Comparison of ENCODE assay signal across 11 cellular contexts in the genomic region with DNA sequence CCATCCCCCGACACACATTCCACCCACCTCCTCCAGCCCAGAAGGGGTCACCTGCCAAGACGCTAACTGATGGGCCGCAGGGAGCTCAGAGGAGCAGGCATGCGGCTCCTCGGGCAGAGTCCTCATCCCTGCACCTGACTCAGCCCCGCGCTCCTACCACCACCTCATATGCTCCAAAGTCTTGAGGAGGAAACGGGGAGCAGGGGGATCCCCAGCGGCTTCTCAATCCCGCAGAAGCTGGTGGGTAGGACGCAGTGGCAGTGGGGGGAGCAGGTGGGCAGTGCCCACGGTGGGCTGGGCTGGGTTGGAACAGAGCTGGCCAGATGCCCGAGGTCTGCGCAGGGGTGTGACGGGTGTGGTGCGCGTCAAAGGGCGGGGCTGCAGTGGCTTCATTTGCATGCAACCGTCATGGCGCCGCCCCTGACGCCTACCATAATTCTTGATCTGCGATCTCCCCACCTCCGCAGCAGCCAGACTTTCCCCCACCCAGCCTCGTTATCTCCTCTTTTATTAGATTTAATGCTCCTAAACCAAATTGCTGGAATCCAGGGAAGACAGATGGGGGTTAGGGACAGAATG. TPM values are rescaled to one million over a fixed set of nuclear protein-coding genes. Genes with fewer than 3 reads are reported as not detected.
DNase-seq lines count a peak whose midpoint lies in the region; ATAC-seq and TF ChIP-seq lines count a peak whose summit lies in the region.
"Had no signal": no experiment of that assay in that cellular context is flagged by ENCODE, and none has a peak within 500 bp of the region (broad histone marks: within the 10 kb centered on the region; RNA-seq: fewer than 3 reads in every experiment).

No MANE protein-coding gene starts in this region.

- H3K36me3 Mint-ChIP-seq in activated naive CD8-positive, alpha-beta T cell treated with anti-CD3 and anti-CD28 coated beads, Interleukin-2, amount 50 U/mL, for 24 hours (ENCODE audit: low read depth): no peaks in the 10 kb centered on the region

- H3K27me3 Mint-ChIP-seq in activated naive CD8-positive, alpha-beta T cell treated with anti-CD3 and anti-CD28 coated beads, Interleukin-2, amount 50 U/mL, for 24 hours: peaks cover 7% of the 10 kb centered on the region

- H3K4me1 Mint-ChIP-seq in activated naive CD8-positive, alpha-beta T cell treated with anti-CD3 and anti-CD28 coated beads, Interleukin-2, amount 50 U/mL, for 24 hours: no peaks in the 10 kb centered on the region

- H3K27ac ChIP-seq in left lung (peak overlapping the region in 1 of 2 donors; percentile 73), tibial nerve (peak overlapping the region; percentile 63 to 89 (median 82))
- H3K27ac ChIP-seq: BLaER1 had no signal

- H3K36me3 ChIP-seq in left lung: no peaks in the 10 kb centered on the region
- H3K36me3 ChIP-seq in tibial nerve: no peaks in the 10 kb centered on the region
- H3K36me3 ChIP-seq: BLaER1 had no signal

- in situ Hi-C loops in KBM-7 (cut with MboI; ENCODE audit: low pct_unique_long_range_greater_than_20kb, low sequenced_read_pairs): no loop called here

- 14 to 45% methylated on average over 23 to 25 of the region's 25 CpGs for WGBS in tibial nerve, 2 donors

- peak; percentile 15 to 16 for DNase-seq in activated CD4-positive, alpha-beta T cell treated with anti-CD3 and anti-CD28 coated beads, Interleukin-2, amount 50 U/mL, for 48 hours
- DNase-seq in activated CD4-positive, alpha-beta T cell treated with anti-CD3 and anti-CD28 coated beads, Interleukin-2, amount 50 U/mL, for 4 hours: no peak
- DNase-seq in activated naive CD8-positive, alpha-beta T cell treated with anti-CD3 and anti-CD28 coated beads, Interleukin-2, amount 50 U/mL, for 24 hours: peak; percentile 26
- peak; percentile 65 to 85 for DNase-seq in left lung
- DNase-seq in tibial nerve (ENCODE audit: low spot score in 2 of 2): no peak
- DNase-seq in 8988T: no peak
- no peak for DNase-seq in DMS 273 (lab: John Stamatoyannopoulos, UW; ENCODE audit: unreplicated experiment)
- no peak for DNase-seq in KBM-7
- DNase-seq: activated effector memory CD4-positive, alpha-beta T cell treated with anti-CD3 and anti-CD28 coated beads, Interleukin-2, amount 50 U/mL, for 16 hours; NCI-H1694 treated with DMSO at 0.1 percent for 48 hours had no signal

- TF ChIP-seq CTCF in left lung (IDR thresholded peaks at IDR 0.05) (no peak), tibial nerve (IDR thresholded peaks at IDR 0.05) (no peak)

- no peaks in the 10 kb centered on the region for H3K9me3 Mint-ChIP-seq in activated naive CD8-positive, alpha-beta T cell treated with anti-CD3 and anti-CD28 coated beads, Interleukin-2, amount 50 U/mL, for 24 hours

- H3K9me3 ChIP-seq in left lung (no peaks in the 10 kb centered on the region), tibial nerve (no peaks in the 10 kb centered on the region)
- H3K9me3 ChIP-seq: BLaER1 had no signal

- no peak overlapping the region for H3K27ac Mint-ChIP-seq in activated naive CD8-positive, alpha-beta T cell treated with anti-CD3 and anti-CD28 coated beads, Interleukin-2, amount 50 U/mL, for 24 hours

- H3K4me3 Mint-ChIP-seq in activated naive CD8-positive, alpha-beta T cell treated with anti-CD3 and anti-CD28 coated beads, Interleukin-2, amount 50 U/mL, for 24 hours: no peak overlapping the region

- intact Hi-C loops in left lung (cut with DNase I): no loop called here

- TF ChIP-seq POLR2A in tibial nerve (IDR thresholded peaks at IDR 0.05): peak in 1 of 2 donors; percentile 35

- H3K4me3 ChIP-seq in left lung (peak overlapping the region; percentile 7 to 29), tibial nerve (peak overlapping the region in 2 of 4 donors; percentile 17 to 31)
- H3K4me3 ChIP-seq: BLaER1 had no signal

- peak; percentile 37 to 48 for TF ChIP-seq EP300 in tibial nerve (IDR thresholded peaks at IDR 0.05)

- H3K27me3 ChIP-seq in left lung (peaks cover 0 to 7% of the 10 kb centered on the region in 2 donors), tibial nerve (no peaks in the 10 kb centered on the region)
- H3K27me3 ChIP-seq: BLaER1 had no signal

- H3K4me1 ChIP-seq in left lung: peaks cover 17 to 45% of the 10 kb centered on the region in 2 donors
- H3K4me1 ChIP-seq in tibial nerve: peaks cover 0 to 42% (median 16%) of the 10 kb centered on the region in 4 donors

- peak; percentile 40 for ATAC-seq in activated naive CD8-positive, alpha-beta T cell treated with anti-CD3 and anti-CD28 coated beads, Interleukin-2, amount 50 U/mL, for 24 hours
- ATAC-seq in left lung: peak; percentile 55

RNA-seq across cellular contexts. Expression of gene EMP2, which starts 39.0 kb away (rescaled TPM):
- total RNA-seq in left lung: 100 to 1,000 TPM; 263 to 487 TPM
- total RNA-seq in tibial nerve: 10 to 100 TPM; 60.5 to 72.1 (median 65.5) TPM

Comparison
In these comparisons a context has a peak if more than half of its experiments do, and no peak if none do; other contexts are left out.
1. DNase-seq: peak in activated CD4-positive, alpha-beta T cell treated with anti-CD3 and anti-CD28 coated beads, Interleukin-2, amount 50 U/mL, for 48 hours (2 of 2), activated naive CD8-positive, alpha-beta T cell treated with anti-CD3 and anti-CD28 coated beads, Interleukin-2, amount 50 U/mL, for 24 hours (single experiment) and left lung (2 of 2); none in activated CD4-positive, alpha-beta T cell treated with anti-CD3 and anti-CD28 coated beads, Interleukin-2, amount 50 U/mL, for 4 hours (0 of 2), tibial nerve (0 of 2), 8988T (single experiment), DMS 273 (single experiment) and KBM-7 (single experiment).